1 cellular context compared by ENCODE assay signal in the genomic region with DNA sequence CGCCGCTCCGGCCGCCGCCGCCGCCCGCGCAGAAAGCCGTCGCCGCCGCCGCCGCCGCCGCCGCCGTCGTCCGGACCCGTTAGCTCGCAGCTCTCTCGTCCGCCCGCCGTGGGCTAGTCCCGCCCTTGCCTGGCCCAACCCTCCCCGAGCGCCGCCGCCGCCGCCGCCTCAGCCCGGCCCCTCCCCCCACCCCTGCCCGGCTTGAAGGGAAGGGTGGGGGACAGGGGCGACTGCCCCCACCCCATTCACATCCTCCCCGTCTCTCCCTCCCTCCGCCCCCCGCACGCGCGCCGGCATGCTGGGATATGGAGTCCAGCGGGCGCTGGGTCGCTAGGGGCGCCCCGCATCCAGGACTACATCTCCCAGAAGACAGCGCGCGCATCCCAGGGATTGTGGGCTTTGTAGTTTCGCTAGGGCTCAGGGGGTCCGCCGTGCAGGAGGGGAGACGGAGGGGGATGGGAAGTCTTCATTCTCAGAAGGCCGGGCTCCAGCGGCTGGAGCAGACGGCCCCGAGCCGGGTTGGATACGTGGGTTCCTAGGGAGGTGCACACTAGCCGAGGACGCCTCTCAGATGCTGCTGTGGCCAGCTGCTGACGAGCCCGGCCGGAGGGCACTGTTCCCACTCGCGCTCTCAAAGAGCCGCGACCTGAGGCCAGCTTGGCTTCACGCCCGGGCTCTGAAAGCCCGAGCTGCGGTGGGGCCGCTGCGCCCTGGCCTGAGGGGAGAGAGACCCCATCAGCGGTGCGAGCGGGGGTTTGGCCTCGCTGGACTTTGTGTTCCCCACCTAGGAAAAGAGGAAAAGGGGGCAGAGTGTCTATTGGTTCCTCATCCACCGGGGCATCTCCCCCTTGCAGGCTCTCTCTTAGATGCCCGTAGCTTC.
A peak's percentile ranks its signal among the peaks of the same experiment; 100 is the strongest.
TF ChIP-seq lines count a peak whose summit lies in the region.

A gene with protein sequence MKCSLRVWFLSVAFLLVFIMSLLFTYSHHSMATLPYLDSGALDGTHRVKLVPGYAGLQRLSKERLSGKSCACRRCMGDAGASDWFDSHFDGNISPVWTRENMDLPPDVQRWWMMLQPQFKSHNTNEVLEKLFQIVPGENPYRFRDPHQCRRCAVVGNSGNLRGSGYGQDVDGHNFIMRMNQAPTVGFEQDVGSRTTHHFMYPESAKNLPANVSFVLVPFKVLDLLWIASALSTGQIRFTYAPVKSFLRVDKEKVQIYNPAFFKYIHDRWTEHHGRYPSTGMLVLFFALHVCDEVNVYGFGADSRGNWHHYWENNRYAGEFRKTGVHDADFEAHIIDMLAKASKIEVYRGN (minus strand): TSS at position 118 of the 880 bp plus-strand sequence. CDS start 40,570 bp downstream, outside the sequence.

TF ChIP-seq in K562, 482 proteins besides CTCF, POLR2A, EP300 and RAD21 (continued from another document and continues in another):
- TF ChIP-seq, protein P1, sequence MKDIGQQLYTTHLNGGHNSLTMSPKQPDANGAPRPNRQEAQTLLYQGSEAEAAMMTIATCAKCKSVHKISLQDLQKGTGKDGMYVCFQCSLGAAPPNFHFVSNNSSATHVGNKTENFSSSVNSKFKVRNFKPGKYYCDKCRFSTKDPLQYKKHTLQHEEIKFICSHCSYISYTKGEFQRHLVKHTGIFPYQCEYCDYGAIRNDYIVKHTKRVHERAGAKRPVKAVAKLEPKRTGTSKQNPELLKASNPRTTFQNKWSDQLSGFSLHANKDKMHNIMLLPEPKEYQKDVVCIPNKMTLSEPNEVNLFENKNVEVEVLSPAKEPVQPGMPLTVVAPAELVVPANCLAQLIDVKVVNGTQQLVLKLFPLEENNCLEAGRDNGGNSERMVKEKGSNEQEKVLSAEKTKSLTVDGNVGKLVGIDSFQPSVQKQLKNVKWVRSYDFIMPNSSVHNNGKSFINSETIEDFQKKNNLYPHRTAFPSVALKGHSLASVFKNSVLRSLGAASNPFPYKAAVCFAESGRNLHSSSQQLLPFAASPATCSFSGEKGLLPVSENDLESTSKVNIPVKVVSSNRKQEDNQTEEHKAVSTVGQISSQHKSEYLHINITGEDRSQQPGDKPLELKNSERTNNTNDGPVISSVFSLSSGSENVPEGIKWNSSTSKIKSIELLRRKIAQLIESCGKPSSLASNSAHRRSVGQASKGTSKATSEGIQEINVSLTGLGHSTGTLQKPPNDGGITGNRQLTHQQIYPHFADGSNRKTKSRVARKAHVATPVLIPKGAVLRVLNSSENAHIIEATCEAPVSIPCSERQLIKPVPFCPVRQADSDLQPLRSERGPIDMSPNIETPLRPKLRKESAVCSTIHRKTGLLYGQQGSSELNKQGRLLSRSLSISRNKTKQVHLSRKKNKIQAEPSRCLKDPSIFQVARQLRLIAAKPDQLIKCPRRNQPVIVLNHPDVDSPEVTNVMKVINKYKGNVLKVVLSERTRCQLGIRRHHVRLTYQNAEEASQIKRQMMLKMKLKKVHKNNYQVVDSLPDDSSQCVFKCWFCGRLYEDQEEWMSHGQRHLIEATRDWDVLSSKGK (CRISPR knock-in tag; IDR thresholded peaks at IDR 0.05) = no peak
- TF ChIP-seq CBX8 (IDR thresholded peaks at IDR 0.05; ENCODE audit: borderline replicate concordance, extremely low read depth, low read depth, low read length, poor library complexity, severe bottlenecking) (no peak), ARNT (IDR thresholded peaks at IDR 0.05) (peak in 1 of 2 experiments; percentile 67; a peak in 1 of 4 replicates), ZNF175 (CRISPR knock-in tag; IDR thresholded peaks at IDR 0.05; ENCODE audit: low read depth) (peak; percentile 98), ETV1 (tag; conservative IDR thresholded peaks at IDR 0.05; ENCODE audit: low read depth) (peak; percentile 70), HIVEP1 (CRISPR knock-in tag; IDR thresholded peaks at IDR 0.05) (peak; percentile 81), ZNF23 (CRISPR knock-in tag; IDR thresholded peaks at IDR 0.05) (no peak), PHF8 (IDR thresholded peaks at IDR 0.05; ENCODE audit: borderline replicate concordance, low read length) (peak; percentile 44; the same call in 1 of the 2 replicates), ATF1 (CRISPR knock-in tag; IDR thresholded peaks at IDR 0.05) (no peak), ATF1 (tag; IDR thresholded peaks at IDR 0.05) (peak; percentile 82), CHD2 (IDR thresholded peaks at IDR 0.05; ENCODE audit: low read depth, low read length) (peak; percentile 26; the same call in 1 of the 2 replicates), SIX5 (IDR thresholded peaks at IDR 0.05; ENCODE audit: borderline replicate concordance in 1 of 2, insufficient read depth in 1 of 2, low read depth in 1 of 2, low read length in 2 of 2) (peak; percentile 99 to 100), SRSF1 (IDR thresholded peaks at IDR 0.05; ENCODE audit: low read depth, low read length) (no peak), MTA2 (IDR thresholded peaks at IDR 0.05; ENCODE audit: low read depth) (no peak), RFX1 (IDR thresholded peaks at IDR 0.05) (peak; percentile 53; the same call in 1 of the 2 replicates), ZNF239 (CRISPR knock-in tag; IDR thresholded peaks at IDR 0.05) (peak; percentile 80), SIN3A (IDR thresholded peaks at IDR 0.05; ENCODE audit: borderline replicate concordance in 2 of 2, control insufficient read depth in 1 of 2, low read depth in 2 of 2, low read length in 2 of 2) (0 out of 4 replicates have a peak, but pooled peaks of 1 of the 2 experiments have one; percentile 2), RHOXF2B (CRISPR knock-in tag; conservative IDR thresholded peaks at IDR 0.05) (no peak), ZNF561 (CRISPR knock-in tag; conservative IDR thresholded peaks at IDR 0.05) (0 out of 2 replicates have a peak, but pooled peaks have one; percentile 56), PTRF (tag; IDR thresholded peaks at IDR 0.05) (no peak), CTBP1 (IDR thresholded peaks at IDR 0.05; ENCODE audit: borderline replicate concordance) (peak; percentile 47; the same call in 1 of the 2 replicates), TSC22D4 (tag; IDR thresholded peaks at IDR 0.05) (no peak), HCFC1 (IDR thresholded peaks at IDR 0.05; ENCODE audit: low read depth, low read length) (peak; percentile 99), SNRNP70 (optimal IDR thresholded peaks at IDR 0.05; ENCODE audit: low read depth, low read length) (no peak), BDP1 (IDR thresholded peaks at IDR 0.05; ENCODE audit: insufficient read depth, insufficient read length) (no peak), MYBL2 (IDR thresholded peaks at IDR 0.05; ENCODE audit: low read depth) (no peak), MYBL2 (CRISPR knock-in tag; IDR thresholded peaks at IDR 0.05; ENCODE audit: borderline replicate concordance) (no peak), FOXM1 (IDR thresholded peaks at IDR 0.05; ENCODE audit: low read depth) (peak; percentile 77), FOXM1 (CRISPR knock-in tag; IDR thresholded peaks at IDR 0.05; ENCODE audit: low read depth) (no peak), RCOR1 (IDR thresholded peaks at IDR 0.05; ENCODE audit: borderline replicate concordance in 1 of 2, low read depth in 2 of 2, low read length in 2 of 2) (peak in 1 of 2 experiments; percentile 20; a peak in 1 of 4 replicates), ZNF583 (CRISPR knock-in tag; IDR thresholded peaks at IDR 0.05) (peak; percentile 92), CCAR2 (IDR thresholded peaks at IDR 0.05; ENCODE audit: low read depth, low read length) (no peak), SIRT6 (IDR thresholded peaks at IDR 0.05; ENCODE audit: low read depth, low read length) (no peak), ZNF165 (CRISPR knock-in tag; IDR thresholded peaks at IDR 0.05; ENCODE audit: borderline replicate concordance) (peak; percentile 75; the same call in 1 of the 2 replicates), SREBF1 (IDR thresholded peaks at IDR 0.05; ENCODE audit: borderline replicate concordance, low read depth, low read length) (peak; percentile 78), LARP7 (IDR thresholded peaks at IDR 0.05) (0 out of 2 replicates have a peak, but pooled peaks have one; percentile 58), KHSRP (IDR thresholded peaks at IDR 0.05) (no peak), BRD9 (IDR thresholded peaks at IDR 0.05; ENCODE audit: low read depth, partially characterized antibody) (no peak), DDX20 (tag; IDR thresholded peaks at IDR 0.05; ENCODE audit: low read depth) (0 out of 2 replicates have a peak, but pooled peaks have one; percentile 33)
- TF ChIP-seq, protein P2, sequence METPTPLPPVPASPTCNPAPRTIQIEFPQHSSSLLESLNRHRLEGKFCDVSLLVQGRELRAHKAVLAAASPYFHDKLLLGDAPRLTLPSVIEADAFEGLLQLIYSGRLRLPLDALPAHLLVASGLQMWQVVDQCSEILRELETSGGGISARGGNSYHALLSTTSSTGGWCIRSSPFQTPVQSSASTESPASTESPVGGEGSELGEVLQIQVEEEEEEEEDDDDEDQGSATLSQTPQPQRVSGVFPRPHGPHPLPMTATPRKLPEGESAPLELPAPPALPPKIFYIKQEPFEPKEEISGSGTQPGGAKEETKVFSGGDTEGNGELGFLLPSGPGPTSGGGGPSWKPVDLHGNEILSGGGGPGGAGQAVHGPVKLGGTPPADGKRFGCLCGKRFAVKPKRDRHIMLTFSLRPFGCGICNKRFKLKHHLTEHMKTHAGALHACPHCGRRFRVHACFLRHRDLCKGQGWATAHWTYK (CRISPR knock-in tag; IDR thresholded peaks at IDR 0.05) = peak; percentile 95
- TF ChIP-seq, protein P3, sequence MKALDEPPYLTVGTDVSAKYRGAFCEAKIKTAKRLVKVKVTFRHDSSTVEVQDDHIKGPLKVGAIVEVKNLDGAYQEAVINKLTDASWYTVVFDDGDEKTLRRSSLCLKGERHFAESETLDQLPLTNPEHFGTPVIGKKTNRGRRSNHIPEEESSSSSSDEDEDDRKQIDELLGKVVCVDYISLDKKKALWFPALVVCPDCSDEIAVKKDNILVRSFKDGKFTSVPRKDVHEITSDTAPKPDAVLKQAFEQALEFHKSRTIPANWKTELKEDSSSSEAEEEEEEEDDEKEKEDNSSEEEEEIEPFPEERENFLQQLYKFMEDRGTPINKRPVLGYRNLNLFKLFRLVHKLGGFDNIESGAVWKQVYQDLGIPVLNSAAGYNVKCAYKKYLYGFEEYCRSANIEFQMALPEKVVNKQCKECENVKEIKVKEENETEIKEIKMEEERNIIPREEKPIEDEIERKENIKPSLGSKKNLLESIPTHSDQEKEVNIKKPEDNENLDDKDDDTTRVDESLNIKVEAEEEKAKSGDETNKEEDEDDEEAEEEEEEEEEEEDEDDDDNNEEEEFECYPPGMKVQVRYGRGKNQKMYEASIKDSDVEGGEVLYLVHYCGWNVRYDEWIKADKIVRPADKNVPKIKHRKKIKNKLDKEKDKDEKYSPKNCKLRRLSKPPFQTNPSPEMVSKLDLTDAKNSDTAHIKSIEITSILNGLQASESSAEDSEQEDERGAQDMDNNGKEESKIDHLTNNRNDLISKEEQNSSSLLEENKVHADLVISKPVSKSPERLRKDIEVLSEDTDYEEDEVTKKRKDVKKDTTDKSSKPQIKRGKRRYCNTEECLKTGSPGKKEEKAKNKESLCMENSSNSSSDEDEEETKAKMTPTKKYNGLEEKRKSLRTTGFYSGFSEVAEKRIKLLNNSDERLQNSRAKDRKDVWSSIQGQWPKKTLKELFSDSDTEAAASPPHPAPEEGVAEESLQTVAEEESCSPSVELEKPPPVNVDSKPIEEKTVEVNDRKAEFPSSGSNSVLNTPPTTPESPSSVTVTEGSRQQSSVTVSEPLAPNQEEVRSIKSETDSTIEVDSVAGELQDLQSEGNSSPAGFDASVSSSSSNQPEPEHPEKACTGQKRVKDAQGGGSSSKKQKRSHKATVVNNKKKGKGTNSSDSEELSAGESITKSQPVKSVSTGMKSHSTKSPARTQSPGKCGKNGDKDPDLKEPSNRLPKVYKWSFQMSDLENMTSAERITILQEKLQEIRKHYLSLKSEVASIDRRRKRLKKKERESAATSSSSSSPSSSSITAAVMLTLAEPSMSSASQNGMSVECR (CRISPR knock-in tag; IDR thresholded peaks at IDR 0.05) = peak; percentile 43; the same call in 1 of the 2 replicates
- TF ChIP-seq, protein P4, sequence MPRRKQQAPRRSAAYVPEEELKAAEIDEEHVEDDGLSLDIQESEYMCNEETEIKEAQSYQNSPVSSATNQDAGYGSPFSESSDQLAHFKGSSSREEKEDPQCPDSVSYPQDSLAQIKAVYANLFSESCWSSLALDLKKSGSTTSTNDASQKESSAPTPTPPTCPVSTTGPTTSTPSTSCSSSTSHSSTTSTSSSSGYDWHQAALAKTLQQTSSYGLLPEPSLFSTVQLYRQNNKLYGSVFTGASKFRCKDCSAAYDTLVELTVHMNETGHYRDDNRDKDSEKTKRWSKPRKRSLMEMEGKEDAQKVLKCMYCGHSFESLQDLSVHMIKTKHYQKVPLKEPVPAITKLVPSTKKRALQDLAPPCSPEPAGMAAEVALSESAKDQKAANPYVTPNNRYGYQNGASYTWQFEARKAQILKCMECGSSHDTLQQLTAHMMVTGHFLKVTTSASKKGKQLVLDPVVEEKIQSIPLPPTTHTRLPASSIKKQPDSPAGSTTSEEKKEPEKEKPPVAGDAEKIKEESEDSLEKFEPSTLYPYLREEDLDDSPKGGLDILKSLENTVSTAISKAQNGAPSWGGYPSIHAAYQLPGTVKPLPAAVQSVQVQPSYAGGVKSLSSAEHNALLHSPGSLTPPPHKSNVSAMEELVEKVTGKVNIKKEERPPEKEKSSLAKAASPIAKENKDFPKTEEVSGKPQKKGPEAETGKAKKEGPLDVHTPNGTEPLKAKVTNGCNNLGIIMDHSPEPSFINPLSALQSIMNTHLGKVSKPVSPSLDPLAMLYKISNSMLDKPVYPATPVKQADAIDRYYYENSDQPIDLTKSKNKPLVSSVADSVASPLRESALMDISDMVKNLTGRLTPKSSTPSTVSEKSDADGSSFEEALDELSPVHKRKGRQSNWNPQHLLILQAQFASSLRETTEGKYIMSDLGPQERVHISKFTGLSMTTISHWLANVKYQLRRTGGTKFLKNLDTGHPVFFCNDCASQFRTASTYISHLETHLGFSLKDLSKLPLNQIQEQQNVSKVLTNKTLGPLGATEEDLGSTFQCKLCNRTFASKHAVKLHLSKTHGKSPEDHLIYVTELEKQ (CRISPR knock-in tag; IDR thresholded peaks at IDR 0.05) = no peak; the same call in 1 of the 2 replicates
- TF ChIP-seq, protein P5, sequence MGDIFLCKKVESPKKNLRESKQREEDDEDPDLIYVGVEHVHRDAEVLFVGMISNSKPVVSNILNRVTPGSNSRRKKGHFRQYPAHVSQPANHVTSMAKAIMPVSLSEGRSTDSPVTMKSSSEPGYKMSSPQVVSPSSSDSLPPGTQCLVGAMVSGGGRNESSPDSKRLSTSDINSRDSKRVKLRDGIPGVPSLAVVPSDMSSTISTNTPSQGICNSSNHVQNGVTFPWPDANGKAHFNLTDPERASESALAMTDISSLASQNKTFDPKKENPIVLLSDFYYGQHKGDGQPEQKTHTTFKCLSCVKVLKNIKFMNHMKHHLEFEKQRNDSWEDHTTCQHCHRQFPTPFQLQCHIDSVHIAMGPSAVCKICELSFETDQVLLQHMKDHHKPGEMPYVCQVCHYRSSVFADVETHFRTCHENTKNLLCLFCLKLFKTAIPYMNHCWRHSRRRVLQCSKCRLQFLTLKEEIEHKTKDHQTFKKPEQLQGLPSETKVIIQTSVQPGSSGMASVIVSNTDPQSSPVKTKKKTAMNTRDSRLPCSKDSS (IDR thresholded peaks at IDR 0.05; ENCODE audit: low read depth, partially characterized antibody) = no peak
- TF ChIP-seq, protein P6, sequence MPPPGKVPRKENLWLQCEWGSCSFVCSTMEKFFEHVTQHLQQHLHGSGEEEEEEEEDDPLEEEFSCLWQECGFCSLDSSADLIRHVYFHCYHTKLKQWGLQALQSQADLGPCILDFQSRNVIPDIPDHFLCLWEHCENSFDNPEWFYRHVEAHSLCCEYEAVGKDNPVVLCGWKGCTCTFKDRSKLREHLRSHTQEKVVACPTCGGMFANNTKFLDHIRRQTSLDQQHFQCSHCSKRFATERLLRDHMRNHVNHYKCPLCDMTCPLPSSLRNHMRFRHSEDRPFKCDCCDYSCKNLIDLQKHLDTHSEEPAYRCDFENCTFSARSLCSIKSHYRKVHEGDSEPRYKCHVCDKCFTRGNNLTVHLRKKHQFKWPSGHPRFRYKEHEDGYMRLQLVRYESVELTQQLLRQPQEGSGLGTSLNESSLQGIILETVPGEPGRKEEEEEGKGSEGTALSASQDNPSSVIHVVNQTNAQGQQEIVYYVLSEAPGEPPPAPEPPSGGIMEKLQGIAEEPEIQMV (tag; conservative IDR thresholded peaks at IDR 0.05; ENCODE audit: low read depth) = peak; percentile 80
